ENCODE assay signal across 8 cellular contexts in the genomic region with DNA sequence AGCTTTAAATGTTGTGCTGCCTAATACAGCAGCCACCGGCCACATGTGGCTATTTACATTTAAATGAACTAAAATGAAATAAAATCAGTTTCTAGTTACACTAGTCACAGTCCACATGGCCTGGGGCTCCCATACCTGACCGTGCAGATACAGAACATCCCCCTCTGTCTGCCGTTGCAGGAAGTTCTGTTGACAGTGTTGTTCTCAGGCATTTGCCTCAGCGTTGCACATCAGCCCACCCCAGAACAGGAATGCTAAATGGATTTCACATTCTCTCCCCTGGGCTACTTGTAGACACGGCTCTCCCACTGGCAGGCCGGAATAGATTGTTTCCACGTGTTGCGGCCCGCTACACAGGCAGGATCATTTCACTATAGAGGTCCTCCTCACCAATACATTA. TPM values are rescaled to one million over a fixed set of nuclear protein-coding genes. Genes with fewer than 3 reads are reported as not detected.
A peak's percentile ranks its signal among the peaks of the same experiment; 100 is the strongest.
DNase-seq lines count a peak whose midpoint lies in the region; ATAC-seq and TF ChIP-seq lines count a peak whose summit lies in the region.

No MANE protein-coding gene starts in this region.

- H3K4me3 ChIP-seq in HAP-1 (no peak overlapping the region), WERI-Rb-1 (ENCODE audit: low read depth, low read length) (no peak overlapping the region)

- H3K36me3 Mint-ChIP-seq in Calu3 (ENCODE audit: insufficient read depth, unreplicated experiment): peaks cover 93% of the 10 kb centered on the region

- peak overlapping the region; percentile 18 for H3K27ac Mint-ChIP-seq in Calu3 (ENCODE audit: unreplicated experiment)

- no peak for ATAC-seq in GM19467 (IDR thresholded peaks at IDR 0.05; ENCODE audit: unreplicated experiment)
- ATAC-seq in HG02970 (IDR thresholded peaks at IDR 0.05; ENCODE audit: low FRiP score, unreplicated experiment): no peak

- in situ Hi-C loops in HAP-1 (cut with MboI; ENCODE audit: low sequenced_read_pairs): no loop called here

- H3K27ac ChIP-seq in WERI-Rb-1: no peak overlapping the region

- H3K9me3 Mint-ChIP-seq in Calu3 (ENCODE audit: low read depth, unreplicated experiment): no peaks in the 10 kb centered on the region

- TF ChIP-seq CTCF in Calu3 (IDR thresholded peaks at IDR 0.05; ENCODE audit: unreplicated experiment): no peak
- peak; percentile 54 for TF ChIP-seq CTCF in WERI-Rb-1 (IDR thresholded peaks at IDR 0.05; ENCODE audit: low read depth, low read length)

- H3K4me3 Mint-ChIP-seq in Calu3 (ENCODE audit: low read depth, unreplicated experiment): no peak overlapping the region

- H3K4me1 ChIP-seq in HAP-1: peaks cover 34% of the 10 kb centered on the region

- H3K27me3 ChIP-seq in HAP-1 (ENCODE audit: low read depth) (no peaks in the 10 kb centered on the region), WERI-Rb-1 (ENCODE audit: insufficient read depth, low read depth, severe bottlenecking) (no peaks in the 10 kb centered on the region)

- no peaks in the 10 kb centered on the region for H3K27me3 Mint-ChIP-seq in Calu3 (ENCODE audit: unreplicated experiment)

- peaks cover 8% of the 10 kb centered on the region for H3K4me1 Mint-ChIP-seq in Calu3 (ENCODE audit: low read depth, unreplicated experiment)

- H3K36me3 ChIP-seq in HAP-1 (replicated peaks) (peaks cover 71% of the 10 kb centered on the region), WERI-Rb-1 (no peaks in the 10 kb centered on the region)

- DNase-seq in Calu3 (no peak), HAP-1 (ENCODE audit: low spot score in 2 of 2) (peak; percentile 67 to 74), WERI-Rb-1 (peak; percentile 30), islet precursor cell (peak; percentile 81), T1000 (lab: John Stamatoyannopoulos, UW) (no peak), inferior parietal cortex (ENCODE audit: extremely low spot score) (no peak)

- BruUV-seq in Calu3 (replicated peaks; lab: Mats Ljungman, UMichigan): no TSS peak

- CTCF ChIA-PET in Calu3 (lab: Charles Lee): no interaction called here

- H3K9me3 ChIP-seq in HAP-1 (no peaks in the 10 kb centered on the region), WERI-Rb-1 (ENCODE audit: severe bottlenecking) (no peaks in the 10 kb centered on the region)

- intact Hi-C loops in Calu3 (cut with micrococcal nuclease; ENCODE audit: unreplicated experiment): no loop called here

RNA-seq across cellular contexts. Expression of gene JAG1, which starts 26.3 kb away (rescaled TPM):
- 156 and 245 TPM in 2 replicates for total RNA-seq in Calu3 (2022)

Comparison
In these comparisons a context has a peak if more than half of its experiments do, and no peak if none do; other contexts are left out.
1. DNase-seq: peak in HAP-1 (2 of 2), WERI-Rb-1 (single experiment) and islet precursor cell (single experiment); none in Calu3 (single experiment), T1000 (single experiment) and inferior parietal cortex (single experiment).